27 cellular contexts compared by ENCODE assay signal in genomic region chr22:49330421-49331222, GRCh38.
DNase-seq lines count a peak whose midpoint lies in the region; ATAC-seq and TF ChIP-seq lines count a peak whose summit lies in the region.
"Had no signal": no experiment of that assay in that cellular context is flagged by ENCODE, and none has a peak within 500 bp of the region (broad histone marks: within the 10 kb centered on the region; RNA-seq: fewer than 3 reads in every experiment).

No MANE protein-coding gene starts in this region.

- DNase-seq in activated CD8-positive, alpha-beta memory T cell treated with anti-CD3 and anti-CD28 coated beads for 24 hours, result peak; percentile 32
- DNase-seq in activated CD8-positive, alpha-beta memory T cell treated with anti-CD3 and anti-CD28 coated beads, Interleukin-2, amount 50 U/mL, for 4 hours, result no peak
- peak; percentile 30 for DNase-seq in activated CD8-positive, alpha-beta memory T cell treated with anti-CD3 and anti-CD28 coated beads, Interleukin-2, amount 10 ng/mL, durations not matched to agents 7 days and 5 days
- DNase-seq in lung (ENCODE audit: low spot score) (peak; percentile 17), stomach (peak; percentile 20), NCI-H226 (no peak), NCI-H1417 (lab: John Stamatoyannopoulos, UW) (no peak)
- DNase-seq: activated CD4-positive, alpha-beta T cell treated with anti-CD3 and anti-CD28 coated beads, Interleukin-2, amount 50 U/mL, for 4 hours; activated T-cell treated with anti-CD3 and anti-CD28 coated beads, Interleukin-2, amount 50 U/mL, for 1 hour; CD4-positive, CD25-positive, alpha-beta regulatory T cell; cerebellar nuclear complex; hippocampal formation; left ventricle myocardium inferior; mucosa of descending colon; NCI-H1105; NCI-H1930; NCI-H526; stimulated activated CD4-positive, alpha-beta T cell treated with anti-CD3 and anti-CD28 coated beads, Interleukin-15, amount 100 ng/mL, for 24 hours; stimulated activated naive CD4-positive, alpha-beta T cell; testis had no signal

- H3K4me1 Mint-ChIP-seq in activated CD8-positive, alpha-beta memory T cell treated with anti-CD3 and anti-CD28 coated beads, Interleukin-2, amount 10 ng/mL, durations not matched to agents 7 days and 5 days, result peaks cover under 1% of the 10 kb centered on the region
- H3K4me1 Mint-ChIP-seq: CD4-positive, CD25-positive, alpha-beta regulatory T cell had no signal

- WGBS in lung, 2 donors, result 71 to 82% methylated on average over 21 of the region's 21 CpGs
- WGBS in stomach, 5 donors, result 61 to 78% (median 75%) methylated on average over 19 to 21 of the region's 21 CpGs

- ATAC-seq in activated CD8-positive, alpha-beta memory T cell treated with anti-CD3 and anti-CD28 coated beads, Interleukin-2, amount 10 ng/mL, durations not matched to agents 7 days and 5 days, result no peak
- no peak for ATAC-seq in lung (ENCODE audit: insufficient read depth, low FRiP score)
- ATAC-seq in HG03097 (IDR thresholded peaks at IDR 0.05; ENCODE audit: low FRiP score, unreplicated experiment), result no peak
- ATAC-seq: gastroesophageal sphincter, GM12878, GM23338, mucosa of descending colon had no signal

- H3K9me3 Mint-ChIP-seq in activated CD8-positive, alpha-beta memory T cell treated with anti-CD3 and anti-CD28 coated beads, Interleukin-2, amount 10 ng/mL, durations not matched to agents 7 days and 5 days (ENCODE audit: low read depth), result no peaks in the 10 kb centered on the region

- H3K27ac ChIP-seq in lung (ENCODE audit: low read depth in 1 of 2, low read length in 1 of 2) (no peak overlapping the region), stomach (no peak overlapping the region)
- H3K27ac ChIP-seq: dorsolateral prefrontal cortex, gastroesophageal sphincter, left ventricle myocardium inferior, Peyer's patch, testis had no signal

- CTCF ChIA-PET in activated CD8-positive, alpha-beta memory T cell treated with anti-CD3 and anti-CD28 coated beads, Interleukin-2, amount 10 ng/mL, durations not matched to agents 7 days and 5 days (lab: Charles Lee), result no interaction called here

- H3K4me3 Mint-ChIP-seq in activated CD8-positive, alpha-beta memory T cell treated with anti-CD3 and anti-CD28 coated beads, Interleukin-2, amount 10 ng/mL, durations not matched to agents 7 days and 5 days, result no peak overlapping the region
- H3K4me3 Mint-ChIP-seq: CD4-positive, CD25-positive, alpha-beta regulatory T cell; GM23338; neural crest cell had no signal

- no peaks in the 10 kb centered on the region for H3K36me3 Mint-ChIP-seq in activated CD8-positive, alpha-beta memory T cell treated with anti-CD3 and anti-CD28 coated beads, Interleukin-2, amount 10 ng/mL, durations not matched to agents 7 days and 5 days
- H3K36me3 Mint-ChIP-seq: CD4-positive, CD25-positive, alpha-beta regulatory T cell had no signal

- no peaks in the 10 kb centered on the region for H3K36me3 ChIP-seq in lung (ENCODE audit: control insufficient read depth in 2 of 2, insufficient read depth in 2 of 2, low read length in 2 of 2)
- H3K36me3 ChIP-seq in stomach, result no peaks in the 10 kb centered on the region
- H3K36me3 ChIP-seq: gastroesophageal sphincter, left ventricle myocardium inferior, Peyer's patch had no signal

- no peak overlapping the region for H3K27ac Mint-ChIP-seq in activated CD8-positive, alpha-beta memory T cell treated with anti-CD3 and anti-CD28 coated beads, Interleukin-2, amount 10 ng/mL, durations not matched to agents 7 days and 5 days
- H3K27ac Mint-ChIP-seq: CD4-positive, CD25-positive, alpha-beta regulatory T cell; GM23338 had no signal

- TF ChIP-seq CTCF in lung (IDR thresholded peaks at IDR 0.05; ENCODE audit: control extremely low read depth, extremely low read depth), result no peak
- no peak for TF ChIP-seq CTCF in stomach (IDR thresholded peaks at IDR 0.05)

- no peak overlapping the region for H3K4me3 ChIP-seq in lung
- no peak overlapping the region for H3K4me3 ChIP-seq in stomach
- H3K4me3 ChIP-seq: dorsolateral prefrontal cortex, gastroesophageal sphincter, GM12878, GM23338, left ventricle myocardium inferior, mucosa of descending colon, Peyer's patch, testis had no signal

- intact Hi-C loops in stomach (cut with DNase I; ENCODE audit: low total_unique reads), result no loop called here

- no peaks in the 10 kb centered on the region for H3K4me1 ChIP-seq in lung (ENCODE audit: control insufficient read depth in 2 of 2, insufficient read depth in 2 of 2, low read length in 2 of 2)
- H3K4me1 ChIP-seq in stomach, result no peaks in the 10 kb centered on the region
- H3K4me1 ChIP-seq: gastroesophageal sphincter, left ventricle myocardium inferior, Peyer's patch, testis had no signal

- no peaks in the 10 kb centered on the region for H3K27me3 Mint-ChIP-seq in activated CD8-positive, alpha-beta memory T cell treated with anti-CD3 and anti-CD28 coated beads, Interleukin-2, amount 10 ng/mL, durations not matched to agents 7 days and 5 days
- H3K27me3 Mint-ChIP-seq: CD4-positive, CD25-positive, alpha-beta regulatory T cell had no signal

- peaks cover 6% of the 10 kb centered on the region for H3K27me3 ChIP-seq in lung (ENCODE audit: control insufficient read depth, insufficient read depth)
- H3K27me3 ChIP-seq in stomach, result peaks cover 0 to 68% (median 0%) of the 10 kb centered on the region in 3 donors
- H3K27me3 ChIP-seq: Peyer's patch, testis had no signal

- H3K9me3 ChIP-seq in lung (ENCODE audit: control insufficient read depth in 2 of 2, insufficient read depth in 1 of 2, low read length in 1 of 2) (peaks cover 0 to 31% of the 10 kb centered on the region in 2 donors), stomach (peaks cover 0 to 30% (median 27%) of the 10 kb centered on the region in 4 donors)
- H3K9me3 ChIP-seq: mucosa of descending colon, Peyer's patch, testis had no signal

- no peak for TF ChIP-seq POLR2A in stomach (IDR thresholded peaks at IDR 0.05)

- no peak for TF ChIP-seq EP300 in stomach (IDR thresholded peaks at IDR 0.05)

Comparison
In these comparisons a context has a peak if more than half of its experiments do, and no peak if none do; other contexts are left out.
1. DNase-seq: peak in activated CD8-positive, alpha-beta memory T cell treated with anti-CD3 and anti-CD28 coated beads for 24 hours (single experiment), activated CD8-positive, alpha-beta memory T cell treated with anti-CD3 and anti-CD28 coated beads, Interleukin-2, amount 10 ng/mL, durations not matched to agents 7 days and 5 days (single experiment), lung (single experiment) and stomach (single experiment); none in activated CD8-positive, alpha-beta memory T cell treated with anti-CD3 and anti-CD28 coated beads, Interleukin-2, amount 50 U/mL, for 4 hours (single experiment), NCI-H226 (single experiment) and NCI-H1417 (0 of 3).